19 cellular contexts compared by ENCODE assay signal in the genomic region with DNA sequence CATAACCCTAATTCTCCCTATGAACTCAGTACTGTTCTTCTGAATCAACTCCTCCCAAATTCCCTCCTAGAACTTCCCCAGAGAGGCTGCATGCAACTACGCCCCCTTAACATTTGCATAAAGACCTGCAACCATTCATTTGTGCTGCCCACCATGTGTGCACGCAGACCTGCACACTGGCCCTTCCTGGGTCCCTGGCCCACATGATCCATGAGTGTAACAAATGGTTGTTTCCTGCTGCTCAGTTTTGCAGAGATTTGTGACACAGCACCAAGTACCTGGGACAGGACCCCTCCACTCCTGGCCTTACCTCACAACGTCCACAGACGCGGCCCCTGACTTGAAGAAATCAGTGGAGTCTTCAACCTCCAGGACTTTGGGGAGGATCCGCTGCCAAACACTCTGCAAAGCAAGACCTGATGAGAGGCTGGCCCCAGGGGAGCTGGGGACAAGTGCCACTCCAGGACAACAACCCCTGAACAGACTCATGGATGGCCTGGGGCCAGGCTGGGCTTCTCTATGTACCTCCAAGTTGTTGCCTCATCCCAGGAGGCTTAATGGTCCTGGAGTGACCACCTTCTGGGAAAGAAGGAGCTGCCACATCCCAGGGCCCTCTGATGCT. TPM values are rescaled to one million over a fixed set of nuclear protein-coding genes. Genes with fewer than 3 reads are reported as not detected.
DNase-seq lines count a peak whose midpoint lies in the region; ATAC-seq and TF ChIP-seq lines count a peak whose summit lies in the region.
"Had no signal": no experiment of that assay in that cellular context is flagged by ENCODE, and none has a peak within 500 bp of the region (broad histone marks: within the 10 kb centered on the region; RNA-seq: fewer than 3 reads in every experiment).

No MANE protein-coding gene starts in this region.

- H3K27ac ChIP-seq in heart left ventricle, result no peak overlapping the region
- no peak overlapping the region for H3K27ac ChIP-seq in left ventricle myocardium inferior (replicated peaks)
- no peak overlapping the region for H3K27ac ChIP-seq in upper lobe of right lung
- no peak overlapping the region for H3K27ac ChIP-seq in prostate gland
- H3K27ac ChIP-seq in mesendoderm (ENCODE audit: low read depth, low read length), result no peak overlapping the region
- H3K27ac ChIP-seq: coronary artery had no signal

- DNase-seq in heart left ventricle (peak in 3 of 5 donors; percentile 4 to 23 (median 11)), left ventricle myocardium inferior (no peak), chondrocyte (ENCODE audit: low spot score) (peak; percentile 73), neural crest cell (ENCODE audit: low read depth, low spot score) (peak; percentile 0), upper lobe of right lung (no peak), prostate gland (ENCODE audit: low spot score) (no peak), mesendoderm (no peak)
- DNase-seq: activated CD4-positive, alpha-beta T cell treated with anti-CD3 and anti-CD28 coated beads for 36 hours; CD4-positive, alpha-beta memory T cell; hippocampal formation; NCI-H1694 treated with DMSO at 0.1 percent for 48 hours; NCI-H2227 treated with DMSO at 0.1 percent for 48 hours; nephron progenitor cell; NK-92 treated with Interleukin-12 subunit alpha and Interleukin-12 subunit beta, amount 100 ng/mL, for 24 hours; stimulated activated CD4-positive, alpha-beta T cell treated with anti-CD3 and anti-CD28 coated beads, Interleukin-12 subunit alpha, Interleukin-12 subunit beta, amount 100 ng/mL, for 4 hours had no signal

- H3K4me2 ChIP-seq in mesendoderm (ENCODE audit: low read length), result no peak overlapping the region

- H3K9me3 ChIP-seq in heart left ventricle, result no peaks in the 10 kb centered on the region
- no peaks in the 10 kb centered on the region for H3K9me3 ChIP-seq in left ventricle myocardium inferior (replicated peaks)
- no peaks in the 10 kb centered on the region for H3K9me3 ChIP-seq in upper lobe of right lung
- no peaks in the 10 kb centered on the region for H3K9me3 ChIP-seq in prostate gland

- no peaks in the 10 kb centered on the region for H3K79me1 ChIP-seq in mesendoderm (ENCODE audit: low read length)

- H3K18ac ChIP-seq in mesendoderm (ENCODE audit: low read length), result no peak overlapping the region

- H3K23ac ChIP-seq in mesendoderm (ENCODE audit: low read length), result no peak overlapping the region

- H4K8ac ChIP-seq in mesendoderm (ENCODE audit: low read depth, low read length), result no peak overlapping the region

- no peak overlapping the region for H2AK5ac ChIP-seq in mesendoderm (ENCODE audit: low read length)

- no peak overlapping the region for H2BK5ac ChIP-seq in mesendoderm (ENCODE audit: low read length)

- H2BK120ac ChIP-seq in mesendoderm (ENCODE audit: low read depth, low read length), result no peak overlapping the region

- TF ChIP-seq POLR2A in heart left ventricle (IDR thresholded peaks at IDR 0.05) (no peak), prostate gland (IDR thresholded peaks at IDR 0.05) (no peak)

- H3K4me3 ChIP-seq in heart left ventricle (no peak overlapping the region), left ventricle myocardium inferior (no peak overlapping the region), upper lobe of right lung (no peak overlapping the region), prostate gland (no peak overlapping the region), mesendoderm (ENCODE audit: low read length) (no peak overlapping the region)
- H3K4me3 ChIP-seq: coronary artery, K562 had no signal

- H3K27me3 ChIP-seq in heart left ventricle (no peaks in the 10 kb centered on the region), left ventricle myocardium inferior (ENCODE audit: low read depth) (no peaks in the 10 kb centered on the region), upper lobe of right lung (no peaks in the 10 kb centered on the region), prostate gland (replicated peaks; ENCODE audit: insufficient read depth) (no peaks in the 10 kb centered on the region), mesendoderm (ENCODE audit: insufficient read depth, low read length, poor library complexity) (no peaks in the 10 kb centered on the region)

- peaks cover 2% of the 10 kb centered on the region for H3K36me3 Mint-ChIP-seq in chondrocyte (ENCODE audit: low read depth)
- no peaks in the 10 kb centered on the region for H3K36me3 Mint-ChIP-seq in neural crest cell (ENCODE audit: low read depth)
- H3K36me3 Mint-ChIP-seq: activated naive CD8-positive, alpha-beta T cell; CD4-positive, alpha-beta memory T cell had no signal

- H3K4me1 ChIP-seq in heart left ventricle, result no peaks in the 10 kb centered on the region
- no peaks in the 10 kb centered on the region for H3K4me1 ChIP-seq in left ventricle myocardium inferior
- no peaks in the 10 kb centered on the region for H3K4me1 ChIP-seq in upper lobe of right lung
- H3K4me1 ChIP-seq in prostate gland (replicated peaks), result no peaks in the 10 kb centered on the region
- no peaks in the 10 kb centered on the region for H3K4me1 ChIP-seq in mesendoderm (ENCODE audit: control insufficient read depth, low read depth, low read length)

- intact Hi-C loops in heart left ventricle (cut with DNase I), result no loop called here
- intact Hi-C loops in left ventricle myocardium inferior (cut with micrococcal nuclease), result no loop called here
- intact Hi-C loops in upper lobe of right lung (cut with DNase I), result no loop called here
- intact Hi-C loops in prostate gland (cut with DNase I), result no loop called here

- no peak overlapping the region for H3K4ac ChIP-seq in mesendoderm (ENCODE audit: low read depth, low read length)

- 90 to 91% (median 90%) methylated on average over 6 of the region's 6 CpGs for WGBS in heart left ventricle, 4 donors
- whole genome bisulfite sequencing in prostate gland, result 93% methylated on average over 6 of the region's 6 CpGs
- no CpG with 5 or more reads among the region's 6 CpGs for WGBS in mesendoderm (ENCODE audit: extremely low coverage, insufficient coverage, low lambda C conversion rate)

- no peak overlapping the region for H3K9ac ChIP-seq in mesendoderm (ENCODE audit: low read length)

- ATAC-seq in heart left ventricle (no peak), upper lobe of right lung (peak; percentile 11), HG03354 (IDR thresholded peaks at IDR 0.05; ENCODE audit: poor library complexity, severe bottlenecking, unreplicated experiment) (no peak)
- ATAC-seq: activated CD4-positive, alpha-beta T cell treated with anti-CD3 and anti-CD28 coated beads for 36 hours; K562 had no signal

- peaks cover 0 to 5% (median 0%) of the 10 kb centered on the region in 9 donors for H3K36me3 ChIP-seq in heart left ventricle
- H3K36me3 ChIP-seq in left ventricle myocardium inferior, result no peaks in the 10 kb centered on the region
- H3K36me3 ChIP-seq in upper lobe of right lung, result no peaks in the 10 kb centered on the region
- no peaks in the 10 kb centered on the region for H3K36me3 ChIP-seq in prostate gland
- no peaks in the 10 kb centered on the region for H3K36me3 ChIP-seq in mesendoderm (ENCODE audit: control insufficient read depth, insufficient read depth, low read length)

- H3K9me3 Mint-ChIP-seq in chondrocyte (ENCODE audit: low read depth) (no peaks in the 10 kb centered on the region), neural crest cell (no peaks in the 10 kb centered on the region)
- H3K9me3 Mint-ChIP-seq: CD4-positive, alpha-beta memory T cell; nephron progenitor cell had no signal

- no peak overlapping the region for H3K56ac ChIP-seq in mesendoderm (ENCODE audit: low read length)

- H3K4me1 Mint-ChIP-seq in chondrocyte (ENCODE audit: low read depth), result no peaks in the 10 kb centered on the region
- H3K4me1 Mint-ChIP-seq in neural crest cell, result no peaks in the 10 kb centered on the region
- H3K4me1 Mint-ChIP-seq: activated CD4-positive, alpha-beta T cell treated with anti-CD3 and anti-CD28 coated beads for 36 hours; nephron progenitor cell had no signal

- H3K27me3 Mint-ChIP-seq in chondrocyte (ENCODE audit: low read depth), result peaks cover 40% of the 10 kb centered on the region
- peaks cover 12% of the 10 kb centered on the region for H3K27me3 Mint-ChIP-seq in neural crest cell (ENCODE audit: low read depth)
- H3K27me3 Mint-ChIP-seq: activated naive CD8-positive, alpha-beta T cell had no signal

- H3K79me2 ChIP-seq in mesendoderm (ENCODE audit: control insufficient read depth, insufficient read depth, low read length), result no peaks in the 10 kb centered on the region

- H3K4me3 Mint-ChIP-seq in chondrocyte (ENCODE audit: unreplicated experiment) (no peak overlapping the region), neural crest cell (no peak overlapping the region)
- H3K4me3 Mint-ChIP-seq: activated CD4-positive, alpha-beta T cell treated with anti-CD3 and anti-CD28 coated beads for 36 hours; activated naive CD8-positive, alpha-beta T cell; CD4-positive, alpha-beta memory T cell; nephron progenitor cell had no signal

- H4K5ac ChIP-seq in mesendoderm (ENCODE audit: low read length), result no peak overlapping the region

- H3K27ac Mint-ChIP-seq in chondrocyte (ENCODE audit: unreplicated experiment) (no peak overlapping the region), neural crest cell (ENCODE audit: unreplicated experiment) (no peak overlapping the region)
- H3K27ac Mint-ChIP-seq: activated CD4-positive, alpha-beta T cell treated with anti-CD3 and anti-CD28 coated beads for 36 hours; activated naive CD8-positive, alpha-beta T cell; CD4-positive, alpha-beta memory T cell; nephron progenitor cell had no signal

- no peak overlapping the region for H2BK15ac ChIP-seq in mesendoderm (replicated peaks; ENCODE audit: low read depth)

- no peak for TF ChIP-seq CTCF in heart left ventricle (IDR thresholded peaks at IDR 0.05)
- TF ChIP-seq CTCF in left ventricle myocardium inferior (IDR thresholded peaks at IDR 0.05; ENCODE audit: borderline replicate concordance), result no peak
- no peak for TF ChIP-seq CTCF in chondrocyte (IDR thresholded peaks at IDR 0.05)
- no peak for TF ChIP-seq CTCF in neural crest cell (conservative IDR thresholded peaks at IDR 0.05)
- TF ChIP-seq CTCF in upper lobe of right lung (IDR thresholded peaks at IDR 0.05), result no peak
- TF ChIP-seq CTCF in prostate gland (IDR thresholded peaks at IDR 0.05), result no peak

RNA-seq across cellular contexts. Expression of a gene that starts 33.8 kb away (rescaled TPM):
- total RNA-seq in heart left ventricle (10 to 100 TPM; 26.9 to 74.1 (median 29.4) TPM), left ventricle myocardium inferior (24.3 TPM), chondrocyte (0.51 to 1.9 TPM (median 0.60 TPM) in 3 replicates), neural crest cell (0.49 and 0.66 TPM in 2 replicates), upper lobe of right lung (3.3 TPM), prostate gland (10 to 100 TPM; 19.6 to 57.3 TPM)
- polyA plus RNA-seq in heart left ventricle, result 10 to 100 TPM; 13.4 to 27.2 TPM
- polyA plus RNA-seq in mesendoderm (2013, experiment 1 of 2), result 0.31 TPM
- polyA plus RNA-seq in mesendoderm (2013, experiment 2 of 2), result 0.31 TPM
- total RNA-seq: CD4-positive, alpha-beta memory T cell had no signal
- polyA plus RNA-seq: CD4-positive, alpha-beta memory T cell had no signal

Comparison
In these comparisons a context has a peak if more than half of its experiments do, and no peak if none do; other contexts are left out.
1. DNase-seq: peak in heart left ventricle (3 of 5), chondrocyte (single experiment) and neural crest cell (single experiment); none in left ventricle myocardium inferior (single experiment), upper lobe of right lung (single experiment), prostate gland (single experiment) and mesendoderm (single experiment).